Comparison of ENCODE assay signal across 12 cellular contexts in genomic region chr2:112343827-112344585, GRCh38.
DNase-seq lines count a peak whose midpoint lies in the region; ATAC-seq lines count a peak whose summit lies in the region.
"Had no signal": no experiment of that assay in that cellular context is flagged by ENCODE, and none has a peak within 500 bp of the region (broad histone marks: within the 10 kb centered on the region; RNA-seq: fewer than 3 reads in every experiment).

No MANE protein-coding gene starts in this region.

- H3K36me3 ChIP-seq in adipocyte (ENCODE audit: control insufficient read depth, insufficient read depth, low read length, severe bottlenecking): no peaks in the 10 kb centered on the region
- H3K36me3 ChIP-seq: cardiac muscle cell had no signal

- H3K4me3 Mint-ChIP-seq in effector memory CD8-positive, alpha-beta T cell: no peak overlapping the region
- H3K4me3 Mint-ChIP-seq: CD4-positive, alpha-beta T cell had no signal

- no peaks in the 10 kb centered on the region for H3K9me3 Mint-ChIP-seq in effector memory CD8-positive, alpha-beta T cell
- H3K9me3 Mint-ChIP-seq: CD4-positive, alpha-beta T cell had no signal

- DNase-seq in GM04503 (ENCODE audit: low read depth) (peak; percentile 11), adipocyte (ENCODE audit: low read depth) (peak; percentile 55), myocyte (ENCODE audit: low read depth) (peak; percentile 3), NCI-H524 (lab: John Stamatoyannopoulos, UW) (no peak)
- DNase-seq in effector memory CD8-positive, alpha-beta T cell: no peak
- DNase-seq: activated CD4-positive, alpha-beta T cell treated with anti-CD3 and anti-CD28 coated beads for 48 hours; activated effector memory CD4-positive, alpha-beta T cell treated with Interleukin-2 at 50 U/mL for 16 hours; CD4-positive, alpha-beta T cell; NCI-H1436 treated with DMSO at 0.1 percent for 48 hours had no signal

- H3K9me3 ChIP-seq in adipocyte (ENCODE audit: control insufficient read depth, low read length): no peaks in the 10 kb centered on the region

- H3K27me3 Mint-ChIP-seq in effector memory CD8-positive, alpha-beta T cell: no peaks in the 10 kb centered on the region
- H3K27me3 Mint-ChIP-seq: CD4-positive, alpha-beta T cell had no signal

- H3K27me3 ChIP-seq in adipocyte (replicated peaks; ENCODE audit: control insufficient read depth, insufficient read depth, low read length): no peaks in the 10 kb centered on the region
- H3K27me3 ChIP-seq: cardiac muscle cell had no signal

- H3K4me3 ChIP-seq in adipocyte (ENCODE audit: low read length): peak overlapping the region; percentile 29
- H3K4me3 ChIP-seq: cardiac muscle cell had no signal

- H3K27ac Mint-ChIP-seq in effector memory CD8-positive, alpha-beta T cell: no peak overlapping the region
- H3K27ac Mint-ChIP-seq: CD4-positive, alpha-beta T cell had no signal

- ATAC-seq in GM21390 (IDR thresholded peaks at IDR 0.05; ENCODE audit: unreplicated experiment) (peak; percentile 53), GM21367 (IDR thresholded peaks at IDR 0.05; ENCODE audit: unreplicated experiment) (no peak)
- no peak for ATAC-seq in effector memory CD8-positive, alpha-beta T cell (replicated peaks)

- H3K4me1 Mint-ChIP-seq in effector memory CD8-positive, alpha-beta T cell (ENCODE audit: low read depth in 2 of 2): peaks cover 3 to 6% of the 10 kb centered on the region in 2 donors

- peaks cover 4% of the 10 kb centered on the region for H3K36me3 Mint-ChIP-seq in effector memory CD8-positive, alpha-beta T cell (ENCODE audit: insufficient read depth)

- peaks cover 19% of the 10 kb centered on the region for H3K4me1 ChIP-seq in adipocyte (ENCODE audit: control insufficient read depth, insufficient read depth, low read length)

- H3K9ac ChIP-seq in adipocyte (ENCODE audit: low read length): no peak overlapping the region

Comparison
In these comparisons a context has a peak if more than half of its experiments do, and no peak if none do; other contexts are left out.
1. DNase-seq: peak in GM04503 (single experiment), adipocyte (single experiment) and myocyte (single experiment); none in effector memory CD8-positive, alpha-beta T cell (0 of 3) and NCI-H524 (0 of 2).